In the genomic region with DNA sequence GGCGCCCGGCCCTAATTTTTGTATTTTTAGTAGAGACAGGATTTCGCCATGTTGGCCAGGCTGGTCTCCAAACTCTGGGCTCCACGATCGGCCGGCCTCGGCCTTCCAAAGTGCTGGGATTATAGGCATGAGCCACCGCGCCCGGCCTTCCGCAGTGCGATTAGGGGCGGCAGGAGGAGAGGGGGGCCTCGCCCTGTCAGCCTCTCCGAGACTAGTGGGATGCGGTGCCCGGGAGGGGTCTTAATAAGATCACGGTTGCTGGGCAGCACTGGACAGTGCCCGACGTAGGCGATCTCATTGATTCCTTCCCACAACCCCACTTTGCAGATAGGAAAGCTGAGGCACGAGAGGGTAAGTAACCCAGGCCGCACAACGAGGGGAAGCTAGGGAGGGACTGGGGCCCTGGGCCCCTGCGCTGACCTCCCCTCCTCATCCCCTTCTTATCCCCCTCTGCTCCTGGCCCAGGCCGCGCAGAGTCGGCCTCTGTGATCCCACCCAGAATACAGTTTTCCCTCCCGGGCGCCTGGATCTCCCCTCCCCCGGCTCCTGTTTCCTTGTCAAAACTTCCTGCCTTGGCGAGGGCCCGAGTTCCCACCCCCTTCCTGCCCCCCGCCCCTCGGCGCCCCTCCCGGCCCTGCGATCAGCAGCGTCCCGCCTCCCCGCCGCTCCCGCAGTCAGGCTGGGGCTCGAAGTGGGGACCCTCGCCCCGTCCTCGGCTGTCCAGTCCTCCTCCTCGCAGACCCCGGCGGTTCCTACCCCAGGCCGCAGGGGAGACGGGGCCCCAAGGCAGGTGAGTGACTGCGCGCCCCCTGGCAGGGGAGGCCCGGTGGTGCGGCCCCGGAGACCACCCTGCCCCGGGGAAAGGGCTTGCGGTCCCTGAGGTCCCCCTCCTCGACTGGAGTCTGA, we compare ENCODE assay signal across 1 cellular context.
TF ChIP-seq lines count a peak whose summit lies in the region.

Gene PEAR1, plus strand, starts transcription at position 671 of the 906 bp plus-strand sequence. CDS start 10,209 bp downstream, outside the sequence.

TF ChIP-seq in HepG2, 621 proteins besides CTCF, POLR2A, EP300 and RAD21:
- TF ChIP-seq, protein P1, sequence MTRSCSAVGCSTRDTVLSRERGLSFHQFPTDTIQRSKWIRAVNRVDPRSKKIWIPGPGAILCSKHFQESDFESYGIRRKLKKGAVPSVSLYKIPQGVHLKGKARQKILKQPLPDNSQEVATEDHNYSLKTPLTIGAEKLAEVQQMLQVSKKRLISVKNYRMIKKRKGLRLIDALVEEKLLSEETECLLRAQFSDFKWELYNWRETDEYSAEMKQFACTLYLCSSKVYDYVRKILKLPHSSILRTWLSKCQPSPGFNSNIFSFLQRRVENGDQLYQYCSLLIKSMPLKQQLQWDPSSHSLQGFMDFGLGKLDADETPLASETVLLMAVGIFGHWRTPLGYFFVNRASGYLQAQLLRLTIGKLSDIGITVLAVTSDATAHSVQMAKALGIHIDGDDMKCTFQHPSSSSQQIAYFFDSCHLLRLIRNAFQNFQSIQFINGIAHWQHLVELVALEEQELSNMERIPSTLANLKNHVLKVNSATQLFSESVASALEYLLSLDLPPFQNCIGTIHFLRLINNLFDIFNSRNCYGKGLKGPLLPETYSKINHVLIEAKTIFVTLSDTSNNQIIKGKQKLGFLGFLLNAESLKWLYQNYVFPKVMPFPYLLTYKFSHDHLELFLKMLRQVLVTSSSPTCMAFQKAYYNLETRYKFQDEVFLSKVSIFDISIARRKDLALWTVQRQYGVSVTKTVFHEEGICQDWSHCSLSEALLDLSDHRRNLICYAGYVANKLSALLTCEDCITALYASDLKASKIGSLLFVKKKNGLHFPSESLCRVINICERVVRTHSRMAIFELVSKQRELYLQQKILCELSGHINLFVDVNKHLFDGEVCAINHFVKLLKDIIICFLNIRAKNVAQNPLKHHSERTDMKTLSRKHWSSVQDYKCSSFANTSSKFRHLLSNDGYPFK (CRISPR knock-in tag; IDR thresholded peaks at IDR 0.05; ENCODE audit: borderline replicate concordance) = no peak
- 0 out of 2 replicates have a peak, but pooled peaks have one; percentile 27 for TF ChIP-seq ZMYM3 (CRISPR knock-in tag; IDR thresholded peaks at IDR 0.05)
- TF ChIP-seq ZNF629 (CRISPR knock-in tag; conservative IDR thresholded peaks at IDR 0.05) = peak; percentile 81
TF ChIP-seq in HepG2: peak in this region for 2.
